Comparison of ENCODE assay signal across 18 cellular contexts in genomic region chr15:81523867-81524266, GRCh38.
DNase-seq lines count a peak whose midpoint lies in the region; ATAC-seq and TF ChIP-seq lines count a peak whose summit lies in the region.
"Had no signal": no experiment of that assay in that cellular context is flagged by ENCODE, and none has a peak within 500 bp of the region (broad histone marks: within the 10 kb centered on the region; RNA-seq: fewer than 3 reads in every experiment).

No MANE protein-coding gene starts in this region.

- H3K4me1 Mint-ChIP-seq in HFFc6 (ENCODE audit: low read depth), result no peaks in the 10 kb centered on the region
- H3K4me1 Mint-ChIP-seq: B cell; CD14-positive monocyte; CD8-positive, alpha-beta memory T cell had no signal

- H3K9me3 Mint-ChIP-seq in HFFc6, result no peaks in the 10 kb centered on the region
- H3K9me3 Mint-ChIP-seq: CD4-positive, alpha-beta T cell; CD8-positive, alpha-beta memory T cell had no signal

- no peak overlapping the region for H3K4me3 Mint-ChIP-seq in HFFc6
- H3K4me3 Mint-ChIP-seq: B cell; CD14-positive monocyte; CD4-positive, alpha-beta T cell; CD8-positive, alpha-beta memory T cell had no signal

- ATAC-seq in GM18909 (IDR thresholded peaks at IDR 0.05; ENCODE audit: poor library complexity, unreplicated experiment), result no peak
- ATAC-seq: GM12878 had no signal

- in situ Hi-C loops in brain microvascular endothelial cell (cut with HindIII; ENCODE audit: low pct_ligation_motif_present, low sequenced_read_pairs), result no loop called here

- H3K27ac ChIP-seq in brain microvascular endothelial cell, result no peak overlapping the region
- H3K27ac ChIP-seq: BLaER1 treated with 17β-estradiol and CSF1 and Interleukin-3, amounts not matched to agents 10 nM and 100 nM; GM23248 had no signal

- H3K27me3 Mint-ChIP-seq in HFFc6 (ENCODE audit: insufficient read depth), result peaks cover 2% of the 10 kb centered on the region

- no peaks in the 10 kb centered on the region for H3K36me3 ChIP-seq in brain microvascular endothelial cell (replicated peaks)
- H3K36me3 ChIP-seq: BLaER1 treated with 17β-estradiol and CSF1 and Interleukin-3, amounts not matched to agents 10 nM and 100 nM had no signal

- H3K27ac Mint-ChIP-seq in HFFc6, result no peak overlapping the region
- H3K27ac Mint-ChIP-seq: B cell; CD14-positive monocyte; CD4-positive, alpha-beta T cell; CD8-positive, alpha-beta memory T cell had no signal

- TF ChIP-seq CTCF in GM12874 (IDR thresholded peaks at IDR 0.05; ENCODE audit: insufficient read depth, low read depth, low read length) (0 out of 2 replicates have a peak, but pooled peaks have one; percentile 7), HFFc6 (IDR thresholded peaks at IDR 0.05) (peak; percentile 9; the same call in 1 of the 2 replicates), brain microvascular endothelial cell (IDR thresholded peaks at IDR 0.05; ENCODE audit: low read depth, low read length, missing control alignments) (peak; percentile 15)

- H3K27me3 ChIP-seq in brain microvascular endothelial cell (replicated peaks), result no peaks in the 10 kb centered on the region
- H3K27me3 ChIP-seq: BLaER1 treated with 17β-estradiol and CSF1 and Interleukin-3, amounts not matched to agents 10 nM and 100 nM had no signal

- DNase-seq in HFFc6, result no peak
- DNase-seq in brain microvascular endothelial cell, result no peak
- no peak for DNase-seq in NCI-H187 treated with DMSO at 0.1 percent for 48 hours (lab: John Stamatoyannopoulos, UW)
- no peak for DNase-seq in germinal center (ENCODE audit: low spot score)
- no peak for DNase-seq in A172 (ENCODE audit: low spot score)
- DNase-seq: CD4-positive, alpha-beta T cell; CD8-positive, alpha-beta memory T cell; DMS53; DMS79 treated with DMSO at 0.1 percent for 48 hours; GF-D8; GM23248; HCEC 1CT had no signal

- no peaks in the 10 kb centered on the region for H3K36me3 Mint-ChIP-seq in HFFc6 (ENCODE audit: low read depth)
- H3K36me3 Mint-ChIP-seq: CD14-positive monocyte; CD8-positive, alpha-beta memory T cell had no signal

- no peak overlapping the region for H3K4me3 ChIP-seq in brain microvascular endothelial cell (ENCODE audit: low read depth, low read length)
- H3K4me3 ChIP-seq: BLaER1 treated with 17β-estradiol and CSF1 and Interleukin-3, amounts not matched to agents 10 nM and 100 nM; GM12878; GM23248 had no signal
